In genomic region chr6:168196881-168197635, GRCh38 we compare ENCODE assay signal across 1 cellular context.
TF ChIP-seq lines count a peak whose summit lies in the region.

No MANE protein-coding gene starts in this region.

TF ChIP-seq in H1, 55 proteins besides CTCF, POLR2A, EP300 and RAD21:
- TF ChIP-seq SP4 (IDR thresholded peaks at IDR 0.05; ENCODE audit: low read length) (no peak), CREB1 (IDR thresholded peaks at IDR 0.05) (no peak), E2F6 (IDR thresholded peaks at IDR 0.05) (no peak), ATF2 (IDR thresholded peaks at IDR 0.05; ENCODE audit: low read length) (no peak), MAFK (IDR thresholded peaks at IDR 0.05; ENCODE audit: low read depth, low read length) (no peak), HDAC6 (IDR thresholded peaks at IDR 0.05; ENCODE audit: low read depth, low read length) (no peak), TAF7 (optimal IDR thresholded peaks at IDR 0.05; ENCODE audit: borderline replicate concordance, low read depth, low read length) (no peak), JUN (IDR thresholded peaks at IDR 0.05; ENCODE audit: low read depth, low read length) (no peak), FOSL1 (IDR thresholded peaks at IDR 0.05; ENCODE audit: insufficient read depth, low read depth, low read length) (no peak), BRCA1 (IDR thresholded peaks at IDR 0.05; ENCODE audit: low read depth, low read length) (no peak), MAX (IDR thresholded peaks at IDR 0.05) (no peak), CHD7 (IDR thresholded peaks at IDR 0.05; ENCODE audit: insufficient replicate concordance, low read length) (no peak), BACH1 (IDR thresholded peaks at IDR 0.05; ENCODE audit: low read length) (no peak), CTBP2 (IDR thresholded peaks at IDR 0.05; ENCODE audit: borderline replicate concordance, insufficient read depth, insufficient read length, low read length) (no peak), ZNF274 (IDR thresholded peaks at IDR 0.05; ENCODE audit: borderline replicate concordance, extremely low read depth, low read length) (no peak), CHD2 (IDR thresholded peaks at IDR 0.05; ENCODE audit: low read length) (no peak), EZH2 (IDR thresholded peaks at IDR 0.05; ENCODE audit: low read depth, low read length, severe bottlenecking) (no peak)
